In the genomic region with DNA sequence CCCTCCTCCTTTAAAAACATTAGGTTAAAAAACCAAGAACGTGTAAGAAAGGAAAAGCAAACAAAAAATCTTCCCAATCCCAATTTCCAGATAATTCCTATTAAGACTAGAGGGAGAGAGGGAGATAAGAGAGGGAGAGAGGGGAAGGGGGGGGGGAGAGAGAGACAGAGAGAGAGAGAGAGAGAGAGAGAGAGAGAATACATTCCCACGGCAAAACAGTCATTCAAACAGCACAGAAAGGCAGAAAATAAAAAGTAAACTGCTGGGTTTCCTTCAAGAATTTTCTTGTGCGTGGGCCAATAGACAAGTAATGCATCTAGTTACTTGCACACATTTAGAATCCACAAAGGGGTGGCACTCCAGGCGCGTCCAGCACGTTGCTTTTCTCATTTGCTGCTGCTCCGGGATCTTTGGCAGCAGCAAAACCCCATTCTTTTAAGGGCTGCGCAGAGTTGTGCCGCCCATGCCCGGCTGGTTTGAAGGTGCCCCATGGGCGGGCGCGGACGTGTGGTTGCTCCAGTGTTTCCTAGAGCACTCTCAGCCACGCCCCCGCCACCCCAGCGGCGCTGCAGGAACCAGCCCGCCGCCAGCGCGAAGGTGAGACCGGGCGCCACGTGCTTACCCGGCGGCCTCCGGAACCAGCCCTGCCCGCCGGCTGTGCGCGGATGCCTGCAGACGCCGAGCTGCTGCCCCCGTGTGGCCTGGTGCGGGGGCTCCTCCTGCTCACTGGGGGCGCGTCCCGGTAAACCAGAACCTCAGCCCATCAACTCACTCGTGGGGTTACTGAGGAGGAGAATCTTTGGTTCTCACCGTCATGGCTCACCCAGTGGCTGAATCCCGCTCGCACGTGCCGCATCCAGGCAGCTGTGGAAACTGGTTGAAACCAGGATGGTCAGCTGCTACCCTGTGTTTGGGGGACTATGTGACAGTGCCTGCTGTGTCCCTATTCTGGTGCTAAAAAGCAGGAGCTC, we compare ENCODE assay signal across 1 cellular context.
TF ChIP-seq lines count a peak whose summit lies in the region.

No MANE protein-coding gene starts in this region.

TF ChIP-seq in HepG2, 621 proteins besides CTCF, POLR2A, EP300 and RAD21 (continued from another document and continues in another):
- TF ChIP-seq, protein P1, sequence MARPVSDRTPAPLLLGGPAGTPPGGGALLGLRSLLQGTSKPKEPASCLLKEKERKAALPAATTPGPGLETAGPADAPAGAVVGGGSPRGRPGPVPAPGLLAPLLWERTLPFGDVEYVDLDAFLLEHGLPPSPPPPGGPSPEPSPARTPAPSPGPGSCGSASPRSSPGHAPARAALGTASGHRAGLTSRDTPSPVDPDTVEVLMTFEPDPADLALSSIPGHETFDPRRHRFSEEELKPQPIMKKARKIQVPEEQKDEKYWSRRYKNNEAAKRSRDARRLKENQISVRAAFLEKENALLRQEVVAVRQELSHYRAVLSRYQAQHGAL (CRISPR knock-in tag; IDR thresholded peaks at IDR 0.05; ENCODE audit: not compliant biosample characterization) = peak; percentile 86
- TF ChIP-seq CREB1 (IDR thresholded peaks at IDR 0.05) (no peak), CREB1 (CRISPR knock-in tag; IDR thresholded peaks at IDR 0.05) (no peak), ZNF549 (CRISPR knock-in tag; IDR thresholded peaks at IDR 0.05) (no peak), ZNF652 (CRISPR knock-in tag; IDR thresholded peaks at IDR 0.05; ENCODE audit: borderline replicate concordance, low read depth) (peak; percentile 18; the same call in 1 of the 2 replicates), MIXL1 (CRISPR knock-in tag; IDR thresholded peaks at IDR 0.05) (peak; percentile 75), MEIS2 (CRISPR knock-in tag; IDR thresholded peaks at IDR 0.05) (peak; percentile 97), ZNF225 (CRISPR knock-in tag; IDR thresholded peaks at IDR 0.05) (peak; percentile 97), HNF4A (CRISPR knock-in tag; IDR thresholded peaks at IDR 0.05) (peak; percentile 18; the same call in 1 of the 2 replicates), ZC3H4 (CRISPR knock-in tag; IDR thresholded peaks at IDR 0.05; ENCODE audit: borderline replicate concordance) (no peak), ZNF251 (CRISPR knock-in tag; IDR thresholded peaks at IDR 0.05) (0 out of 2 replicates have a peak, but pooled peaks have one; percentile 53), ZNF33A (CRISPR knock-in tag; IDR thresholded peaks at IDR 0.05; ENCODE audit: borderline replicate concordance) (peak; percentile 92; the same call in 1 of the 2 replicates), ZNF12 (CRISPR knock-in tag; IDR thresholded peaks at IDR 0.05) (0 out of 2 replicates have a peak, but pooled peaks have one; percentile 42), ZSCAN21 (CRISPR knock-in tag; IDR thresholded peaks at IDR 0.05; ENCODE audit: borderline replicate concordance) (peak; percentile 98), DNMT1 (CRISPR knock-in tag; IDR thresholded peaks at IDR 0.05) (peak; percentile 97), MTA3 (CRISPR knock-in tag; IDR thresholded peaks at IDR 0.05) (no peak), ZNF510 (CRISPR knock-in tag; IDR thresholded peaks at IDR 0.05; ENCODE audit: low read depth) (peak; percentile 98; the same call in 1 of the 2 replicates), RFX1 (IDR thresholded peaks at IDR 0.05) (no peak), HNRNPK (IDR thresholded peaks at IDR 0.05; ENCODE audit: low read depth, low read length, poor library complexity, severe bottlenecking) (no peak), SETDB1 (CRISPR knock-in tag; IDR thresholded peaks at IDR 0.05; ENCODE audit: borderline replicate concordance) (no peak), ZNF256 (CRISPR knock-in tag; conservative IDR thresholded peaks at IDR 0.05) (peak; percentile 97), ATF1 (CRISPR knock-in tag; IDR thresholded peaks at IDR 0.05) (no peak), SIN3B (IDR thresholded peaks at IDR 0.05; ENCODE audit: low read length) (no peak), SMYD3 (CRISPR knock-in tag; IDR thresholded peaks at IDR 0.05) (peak; percentile 97; the same call in 1 of the 2 replicates), NFE2 (CRISPR knock-in tag; IDR thresholded peaks at IDR 0.05) (no peak), ZNF614 (CRISPR knock-in tag; IDR thresholded peaks at IDR 0.05; ENCODE audit: borderline replicate concordance) (peak; percentile 90; the same call in 1 of the 2 replicates), CAMTA2 (CRISPR knock-in tag; IDR thresholded peaks at IDR 0.05; ENCODE audit: borderline replicate concordance) (no peak), ZNF230 (CRISPR knock-in tag; IDR thresholded peaks at IDR 0.05) (peak; percentile 98), RXRA (CRISPR knock-in tag; IDR thresholded peaks at IDR 0.05) (peak; percentile 81), ZNF335 (CRISPR knock-in tag; IDR thresholded peaks at IDR 0.05) (peak; percentile 58; the same call in 1 of the 2 replicates), ZNF33B (CRISPR knock-in tag; IDR thresholded peaks at IDR 0.05) (peak; percentile 98), ZNF891 (CRISPR knock-in tag; IDR thresholded peaks at IDR 0.05) (peak; percentile 97), RFXAP (CRISPR knock-in tag; IDR thresholded peaks at IDR 0.05; ENCODE audit: borderline replicate concordance) (peak; percentile 95; the same call in 1 of the 2 replicates), YEATS2 (CRISPR knock-in tag; IDR thresholded peaks at IDR 0.05; ENCODE audit: borderline replicate concordance) (peak; percentile 78; the same call in 1 of the 2 replicates), ZNF737 (CRISPR knock-in tag; IDR thresholded peaks at IDR 0.05; ENCODE audit: borderline replicate concordance) (no peak), ZBTB42 (CRISPR knock-in tag; IDR thresholded peaks at IDR 0.05) (peak; percentile 97), HNRNPUL1 (IDR thresholded peaks at IDR 0.05; ENCODE audit: low read depth, low read length) (no peak), ZNF333 (CRISPR knock-in tag; IDR thresholded peaks at IDR 0.05; ENCODE audit: borderline replicate concordance) (peak; percentile 85; the same call in 1 of the 2 replicates), SOX5 (CRISPR knock-in tag; IDR thresholded peaks at IDR 0.05; ENCODE audit: borderline replicate concordance) (peak; percentile 73), RAD51 (IDR thresholded peaks at IDR 0.05; ENCODE audit: borderline replicate concordance) (no peak), NFKB2 (CRISPR knock-in tag; IDR thresholded peaks at IDR 0.05; ENCODE audit: borderline replicate concordance) (peak; percentile 100), GATAD1 (CRISPR knock-in tag; IDR thresholded peaks at IDR 0.05) (peak; percentile 80), ZMAT3 (CRISPR knock-in tag; conservative IDR thresholded peaks at IDR 0.05) (peak; percentile 100), ZNF775 (CRISPR knock-in tag; IDR thresholded peaks at IDR 0.05; ENCODE audit: borderline replicate concordance) (no peak), ZNF644 (CRISPR knock-in tag; IDR thresholded peaks at IDR 0.05; ENCODE audit: low read depth) (0 out of 2 replicates have a peak, but pooled peaks have one; percentile 38), PRPF4 (IDR thresholded peaks at IDR 0.05; ENCODE audit: low read depth, low read length, poor library complexity, severe bottlenecking) (no peak), ZNF792 (CRISPR knock-in tag; IDR thresholded peaks at IDR 0.05) (peak; percentile 99), ZBTB3 (CRISPR knock-in tag; IDR thresholded peaks at IDR 0.05; ENCODE audit: borderline replicate concordance, low read depth) (peak; percentile 81; the same call in 1 of the 2 replicates), MYC (CRISPR knock-in tag; IDR thresholded peaks at IDR 0.05; ENCODE audit: borderline replicate concordance) (peak; percentile 99), ZNF468 (CRISPR knock-in tag; IDR thresholded peaks at IDR 0.05) (peak; percentile 86; the same call in 1 of the 2 replicates)
- TF ChIP-seq, protein P2, sequence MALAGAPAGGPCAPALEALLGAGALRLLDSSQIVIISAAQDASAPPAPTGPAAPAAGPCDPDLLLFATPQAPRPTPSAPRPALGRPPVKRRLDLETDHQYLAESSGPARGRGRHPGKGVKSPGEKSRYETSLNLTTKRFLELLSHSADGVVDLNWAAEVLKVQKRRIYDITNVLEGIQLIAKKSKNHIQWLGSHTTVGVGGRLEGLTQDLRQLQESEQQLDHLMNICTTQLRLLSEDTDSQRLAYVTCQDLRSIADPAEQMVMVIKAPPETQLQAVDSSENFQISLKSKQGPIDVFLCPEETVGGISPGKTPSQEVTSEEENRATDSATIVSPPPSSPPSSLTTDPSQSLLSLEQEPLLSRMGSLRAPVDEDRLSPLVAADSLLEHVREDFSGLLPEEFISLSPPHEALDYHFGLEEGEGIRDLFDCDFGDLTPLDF (CRISPR knock-in tag; IDR thresholded peaks at IDR 0.05) = peak; percentile 93
- TF ChIP-seq, protein P3, sequence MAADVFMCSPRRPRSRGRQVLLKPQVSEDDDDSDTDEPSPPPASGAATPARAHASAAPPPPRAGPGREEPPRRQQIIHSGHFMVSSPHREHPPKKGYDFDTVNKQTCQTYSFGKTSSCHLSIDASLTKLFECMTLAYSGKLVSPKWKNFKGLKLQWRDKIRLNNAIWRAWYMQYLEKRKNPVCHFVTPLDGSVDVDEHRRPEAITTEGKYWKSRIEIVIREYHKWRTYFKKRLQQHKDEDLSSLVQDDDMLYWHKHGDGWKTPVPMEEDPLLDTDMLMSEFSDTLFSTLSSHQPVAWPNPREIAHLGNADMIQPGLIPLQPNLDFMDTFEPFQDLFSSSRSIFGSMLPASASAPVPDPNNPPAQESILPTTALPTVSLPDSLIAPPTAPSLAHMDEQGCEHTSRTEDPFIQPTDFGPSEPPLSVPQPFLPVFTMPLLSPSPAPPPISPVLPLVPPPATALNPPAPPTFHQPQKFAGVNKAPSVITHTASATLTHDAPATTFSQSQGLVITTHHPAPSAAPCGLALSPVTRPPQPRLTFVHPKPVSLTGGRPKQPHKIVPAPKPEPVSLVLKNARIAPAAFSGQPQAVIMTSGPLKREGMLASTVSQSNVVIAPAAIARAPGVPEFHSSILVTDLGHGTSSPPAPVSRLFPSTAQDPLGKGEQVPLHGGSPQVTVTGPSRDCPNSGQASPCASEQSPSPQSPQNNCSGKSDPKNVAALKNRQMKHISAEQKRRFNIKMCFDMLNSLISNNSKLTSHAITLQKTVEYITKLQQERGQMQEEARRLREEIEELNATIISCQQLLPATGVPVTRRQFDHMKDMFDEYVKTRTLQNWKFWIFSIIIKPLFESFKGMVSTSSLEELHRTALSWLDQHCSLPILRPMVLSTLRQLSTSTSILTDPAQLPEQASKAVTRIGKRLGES (CRISPR knock-in tag; IDR thresholded peaks at IDR 0.05; ENCODE audit: borderline replicate concordance) = peak; percentile 84
- TF ChIP-seq, protein P4, sequence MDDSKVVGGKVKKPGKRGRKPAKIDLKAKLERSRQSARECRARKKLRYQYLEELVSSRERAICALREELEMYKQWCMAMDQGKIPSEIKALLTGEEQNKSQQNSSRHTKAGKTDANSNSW (CRISPR knock-in tag; IDR thresholded peaks at IDR 0.05; ENCODE audit: borderline replicate concordance) = peak; percentile 97
- TF ChIP-seq, protein P5, sequence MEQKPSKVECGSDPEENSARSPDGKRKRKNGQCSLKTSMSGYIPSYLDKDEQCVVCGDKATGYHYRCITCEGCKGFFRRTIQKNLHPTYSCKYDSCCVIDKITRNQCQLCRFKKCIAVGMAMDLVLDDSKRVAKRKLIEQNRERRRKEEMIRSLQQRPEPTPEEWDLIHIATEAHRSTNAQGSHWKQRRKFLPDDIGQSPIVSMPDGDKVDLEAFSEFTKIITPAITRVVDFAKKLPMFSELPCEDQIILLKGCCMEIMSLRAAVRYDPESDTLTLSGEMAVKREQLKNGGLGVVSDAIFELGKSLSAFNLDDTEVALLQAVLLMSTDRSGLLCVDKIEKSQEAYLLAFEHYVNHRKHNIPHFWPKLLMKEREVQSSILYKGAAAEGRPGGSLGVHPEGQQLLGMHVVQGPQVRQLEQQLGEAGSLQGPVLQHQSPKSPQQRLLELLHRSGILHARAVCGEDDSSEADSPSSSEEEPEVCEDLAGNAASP (CRISPR knock-in tag; IDR thresholded peaks at IDR 0.05; ENCODE audit: borderline replicate concordance) = peak; percentile 85
- TF ChIP-seq, protein P6, sequence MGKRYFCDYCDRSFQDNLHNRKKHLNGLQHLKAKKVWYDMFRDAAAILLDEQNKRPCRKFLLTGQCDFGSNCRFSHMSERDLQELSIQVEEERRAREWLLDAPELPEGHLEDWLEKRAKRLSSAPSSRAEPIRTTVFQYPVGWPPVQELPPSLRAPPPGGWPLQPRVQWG (CRISPR knock-in tag; IDR thresholded peaks at IDR 0.05; ENCODE audit: borderline replicate concordance, low read depth) = no peak
- TF ChIP-seq, protein P7, sequence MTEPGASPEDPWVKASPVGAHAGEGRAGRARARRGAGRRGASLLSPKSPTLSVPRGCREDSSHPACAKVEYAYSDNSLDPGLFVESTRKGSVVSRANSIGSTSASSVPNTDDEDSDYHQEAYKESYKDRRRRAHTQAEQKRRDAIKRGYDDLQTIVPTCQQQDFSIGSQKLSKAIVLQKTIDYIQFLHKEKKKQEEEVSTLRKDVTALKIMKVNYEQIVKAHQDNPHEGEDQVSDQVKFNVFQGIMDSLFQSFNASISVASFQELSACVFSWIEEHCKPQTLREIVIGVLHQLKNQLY (CRISPR knock-in tag; IDR thresholded peaks at IDR 0.05) = peak; percentile 90
